Comparison of ENCODE assay signal across 20 cellular contexts in genomic region chr16:75138636-75139035, GRCh38. TPM values are rescaled to one million over a fixed set of nuclear protein-coding genes. Genes with fewer than 3 reads are reported as not detected.
DNase-seq lines count a peak whose midpoint lies in the region; ATAC-seq, FAIRE-seq and TF ChIP-seq lines count a peak whose summit lies in the region.
"Had no signal": no experiment of that assay in that cellular context is flagged by ENCODE, and none has a peak within 500 bp of the region (broad histone marks: within the 10 kb centered on the region; RNA-seq: fewer than 3 reads in every experiment).

No MANE protein-coding gene starts in this region.

- intact Hi-C loops in GM12878 (cut with micrococcal nuclease; ENCODE audit: unreplicated experiment) (no loop called here), natural killer cell (cut with micrococcal nuclease) (no loop called here)

- peak overlapping the region in 1 of 2 donors; percentile 11 for H3K27ac Mint-ChIP-seq in natural killer cell

- H3K27ac ChIP-seq in GM12878 (ENCODE audit: control insufficient read depth, insufficient read depth): no peak overlapping the region
- H3K27ac ChIP-seq: 22Rv1, epithelial cell of prostate, testis had no signal

- H3K4me2 ChIP-seq in GM12878 (ENCODE audit: control insufficient read depth, insufficient read depth): no peak overlapping the region
- H3K4me2 ChIP-seq: smooth muscle cell had no signal

- H3K4me3 Mint-ChIP-seq in natural killer cell: peak overlapping the region; percentile 47

- no TSS peak for BruUV-seq in GM12878 (replicated peaks; lab: Mats Ljungman, UMichigan)

- no peaks in the 10 kb centered on the region for H3K79me2 ChIP-seq in GM12878 (ENCODE audit: control insufficient read depth, insufficient read depth, low read length)

- SMC1A ChIA-PET in GM12878 (lab: Charles Lee; ENCODE audit: uncharacterized antibody, unreplicated experiment): interaction anchor here (2.0 kb wide), 1 partner anchor 276 kb away, joined by 6 read pairs; no protein-coding TSS in a partner anchor

- WGBS in GM12878 (ENCODE audit: insufficient coverage, insufficient replicate concordance, low lambda C conversion rate, missing lambda C conversion rate): 57% methylated on average over 9 of the region's 9 CpGs

- H3K9me3 Mint-ChIP-seq in natural killer cell: no peaks in the 10 kb centered on the region

- peaks cover 0 to 2% of the 10 kb centered on the region in 2 donors for H3K27me3 Mint-ChIP-seq in natural killer cell (ENCODE audit: low read depth in 2 of 2)

- CTCF ChIA-PET in GM12878 (lab: Yijun Ruan, JAX): no interaction called here

- peak; percentile 27; the same call in 2 of the 3 replicates for ATAC-seq in GM12878
- peak; percentile 66 to 87 (median 73) for ATAC-seq in natural killer cell
- ATAC-seq in HG02798 (IDR thresholded peaks at IDR 0.05; ENCODE audit: poor library complexity, unreplicated experiment): no peak
- ATAC-seq: left ventricle myocardium superior had no signal

- FAIRE-seq in GM12878 (lab: Jason Lieb, UNC) (no peak), frontal cortex (lab: Jason Lieb, UNC) (no peak)

- no peaks in the 10 kb centered on the region for H4K20me1 ChIP-seq in GM12878 (ENCODE audit: control insufficient read depth, insufficient read depth)

- no peaks in the 10 kb centered on the region for H3K36me3 Mint-ChIP-seq in natural killer cell

- H3K4me3 ChIP-seq in GM12878 (no peak overlapping the region), HAP-1 (no peak overlapping the region)
- H3K4me3 ChIP-seq: smooth muscle cell, testis had no signal

- H3K9me3 ChIP-seq in GM12878 (replicated peaks; ENCODE audit: control insufficient read depth, insufficient read depth, low read length) (no peaks in the 10 kb centered on the region), HAP-1 (no peaks in the 10 kb centered on the region)
- H3K9me3 ChIP-seq: testis had no signal

- H3K27me3 ChIP-seq in GM12878 (replicated peaks in 1 of 2; ENCODE audit: control insufficient read depth in 2 of 2, insufficient read depth in 2 of 2, low read length in 1 of 2) (no peaks in the 10 kb centered on the region), HAP-1 (ENCODE audit: low read depth) (no peaks in the 10 kb centered on the region)
- H3K27me3 ChIP-seq: testis had no signal

- RAD21 ChIA-PET in GM12878 (lab: Charles Lee; ENCODE audit: unreplicated experiment): no interaction called here

- TF ChIP-seq POLR2A in GM12878 (IDR thresholded peaks at IDR 0.05; ENCODE audit: low read depth, low read length): no peak

- TF ChIP-seq CTCF in GM12878 (IDR thresholded peaks at IDR 0.05 in 2 of 3, conservative IDR thresholded peaks at IDR 0.05 in 1 of 3; ENCODE audit: control insufficient read depth in 2 of 3, extremely low read depth in 1 of 3, insufficient read depth in 1 of 3, low read depth in 3 of 3, low read length in 3 of 3): no peak
- no peak for TF ChIP-seq CTCF in natural killer cell (IDR thresholded peaks at IDR 0.05)

- POLR2A ChIA-PET in GM12878 (lab: Charles Lee): interaction anchor here (0.7 kb wide), 1 partner anchor 521 kb away, joined by 5 read pairs; no protein-coding TSS in a partner anchor

- in situ Hi-C loops in GM12878 (cut with MboI): no loop called here
- in situ Hi-C loops in HAP-1 (cut with MboI; ENCODE audit: low sequenced_read_pairs): no loop called here

- TF ChIP-seq RAD21 in GM12878 (IDR thresholded peaks at IDR 0.05; ENCODE audit: insufficient read depth, low read depth, low read length): no peak

- TF ChIP-seq EP300 in GM12878 (IDR thresholded peaks at IDR 0.05; ENCODE audit: borderline replicate concordance in 1 of 2, control insufficient read depth in 1 of 2, low read depth in 2 of 2, low read length in 2 of 2): no peak

- no peaks in the 10 kb centered on the region for H3K36me3 ChIP-seq in GM12878 (ENCODE audit: control insufficient read depth in 2 of 2, insufficient read depth in 2 of 2, low read length in 1 of 2)
- H3K36me3 ChIP-seq in HAP-1 (replicated peaks): no peaks in the 10 kb centered on the region

- DNase-seq in NCI-H510A treated with DMSO at 0.1 percent for 48 hours (lab: John Stamatoyannopoulos, UW): peak; percentile 24
- no peak for DNase-seq in NCI-H510A (lab: John Stamatoyannopoulos, UW)
- DNase-seq in NCI-H146 treated with DMSO at 0.1 percent for 48 hours (lab: John Stamatoyannopoulos, UW; ENCODE audit: unreplicated experiment): peak; percentile 47
- no peak for DNase-seq in GM12878 (ENCODE audit: low read depth, low spot score)
- DNase-seq in natural killer cell: no peak
- DNase-seq in frontal cortex (ENCODE audit: low spot score in 2 of 2): no peak
- no peak for DNase-seq in HAP-1 (ENCODE audit: low spot score in 2 of 2)
- DNase-seq: activated CD8-positive, alpha-beta memory T cell treated with anti-CD3 and anti-CD28 coated beads for 24 hours; activated naive CD4-positive, alpha-beta T cell; central memory CD4-positive, alpha-beta T cell; hippocampal formation; left ventricle myocardium superior; NCI-H226; nucleus accumbens; T-helper 2 cell; testis had no signal

- H2AFZ ChIP-seq in GM12878 (ENCODE audit: control insufficient read depth, low read depth, low read length): no peak overlapping the region

- no peak overlapping the region for H3K9ac ChIP-seq in GM12878 (ENCODE audit: control insufficient read depth, insufficient read depth, low read length)

- H3K4me1 ChIP-seq in GM12878 (ENCODE audit: control insufficient read depth, insufficient read depth, low read length) (no peaks in the 10 kb centered on the region), HAP-1 (no peaks in the 10 kb centered on the region)
- H3K4me1 ChIP-seq: testis had no signal

- H3K4me1 Mint-ChIP-seq in natural killer cell: peaks cover 10% of the 10 kb centered on the region in 2 donors

TF ChIP-seq in GM12878, 131 proteins besides CTCF, POLR2A, EP300 and RAD21:
- TF ChIP-seq ATF7 (IDR thresholded peaks at IDR 0.05; ENCODE audit: low read depth) (peak; percentile 45; the same call in 1 of the 2 replicates), RUNX3 (IDR thresholded peaks at IDR 0.05; ENCODE audit: low read length) (0 out of 2 replicates have a peak, but pooled peaks have one; percentile 8), RELA (IDR thresholded peaks at IDR 0.05; ENCODE audit: borderline replicate concordance, partially characterized antibody) (no peak)
TF ChIP-seq in GM12878: peak in this region for 2.

RNA-seq across cellular contexts. Expression of gene ZFP1, which starts 9.7 kb away (rescaled TPM):
- 17.0 and 17.3 TPM in 2 replicates for total RNA-seq in GM12878 (2013; cell fraction: nucleolus; rRNA removed)
- total RNA-seq in GM12878 (2014; rRNA removed) (12.8 and 15.1 TPM in 2 replicates), GM12878 (2014; rRNA removed; fragmentation: Illumina TruSeq; extraction: Trizol) (15.3 and 15.5 TPM in 2 replicates), GM12878 (2021) (13.5 and 14.5 TPM in 2 replicates), natural killer cell (10 to 100 TPM in 2 of 3 donors, 1 to 10 TPM in 1; 9.0 to 16.2 (median 14.9) TPM), frontal cortex (66.9 TPM)
- polyA plus RNA-seq in GM12878 (2011; ENCODE audit: low read depth): 3.3 TPM
- polyA plus RNA-seq in GM12878 (2011; rRNA removed) (16.4 and 21.8 TPM in 2 replicates), GM12878 (2014; fragmentation: Illumina TruSeq; extraction: Trizol) (12.4 and 14.1 TPM in 2 replicates), GM12878 (2014; fragmentation: Nextera tagmentation; extraction: Ambion mirVana) (1 to 10 TPM; 3.5 to 3.6 TPM), GM12878 (2014; rRNA removed) (4.9 and 6.4 TPM in 2 replicates), GM12878 (2016; fragmentation: Nextera tagmentation; extraction: Ambion mirVana) (10 to 100 TPM; 14.9 to 17.6 TPM)
- polyA plus RNA-seq in GM12878 (2011; cell fraction: cytosol; rRNA removed): 6.4 and 6.8 TPM in 2 replicates
- 4.7 and 5.4 TPM in 2 replicates for polyA plus RNA-seq in GM12878 (2011; cell fraction: nucleus; rRNA removed)
- polyA plus RNA-seq in GM12878 (2012): 7.7 and 10.3 TPM in 2 replicates
- polyA minus RNA-seq in GM12878 (2011; rRNA and poly(A)+ RNA removed): 12.1 and 13.2 TPM in 2 replicates
- polyA minus RNA-seq in GM12878 (2011; cell fraction: cytosol; rRNA and poly(A)+ RNA removed): 9.6 and 10.6 TPM in 2 replicates
- 3.2 and 4.0 TPM in 2 replicates for polyA minus RNA-seq in GM12878 (2011; cell fraction: nucleus; rRNA and poly(A)+ RNA removed)

RNA-seq across cellular contexts. Expression of gene LDHD, which starts 22.1 kb away (rescaled TPM):
- not detected in 2 replicates for total RNA-seq in GM12878 (2013; cell fraction: nucleolus; rRNA removed)
- not detected in 2 replicates for total RNA-seq in GM12878 (2014; rRNA removed)
- total RNA-seq in GM12878 (2014; rRNA removed; fragmentation: Illumina TruSeq; extraction: Trizol): not detected in 2 replicates
- 0.10 TPM in 1 of 2 replicates, not detected in the other for total RNA-seq in GM12878 (2021)
- polyA plus RNA-seq in GM12878 (2011; ENCODE audit: low read depth): not detected
- polyA plus RNA-seq in GM12878 (2011; rRNA removed): not detected in 2 replicates
- not detected in 2 replicates for polyA plus RNA-seq in GM12878 (2011; cell fraction: cytosol; rRNA removed)
- polyA plus RNA-seq in GM12878 (2011; cell fraction: nucleus; rRNA removed): not detected in 2 replicates
- not detected in 2 replicates for polyA plus RNA-seq in GM12878 (2012)
- polyA plus RNA-seq in GM12878 (2014; fragmentation: Illumina TruSeq; extraction: Trizol): not detected in 2 replicates
- not detected for polyA plus RNA-seq in GM12878 (2014; fragmentation: Nextera tagmentation; extraction: Ambion mirVana)
- 0.04 and 0.12 TPM in 2 replicates for polyA plus RNA-seq in GM12878 (2014; rRNA removed)
- polyA plus RNA-seq in GM12878 (2016; fragmentation: Nextera tagmentation; extraction: Ambion mirVana): not detected
- not detected in 2 replicates for polyA minus RNA-seq in GM12878 (2011; rRNA and poly(A)+ RNA removed)
- polyA minus RNA-seq in GM12878 (2011; cell fraction: cytosol; rRNA and poly(A)+ RNA removed): not detected in 2 replicates
- polyA minus RNA-seq in GM12878 (2011; cell fraction: nucleus; rRNA and poly(A)+ RNA removed): not detected in 2 replicates
- 1 to 10 TPM in 1 of 3 donors, under 1 TPM in 1, not detected in 1; 0.12 to 1.3 TPM for total RNA-seq in natural killer cell
- 2.0 TPM for total RNA-seq in frontal cortex

Comparison
In these comparisons a context has a peak if more than half of its experiments do, and no peak if none do; other contexts are left out.
1. DNase-seq: peak in NCI-H510A treated with DMSO at 0.1 percent for 48 hours (single experiment) and NCI-H146 treated with DMSO at 0.1 percent for 48 hours (single experiment); none in NCI-H510A (single experiment), GM12878 (single experiment), natural killer cell (single experiment), frontal cortex (0 of 2) and HAP-1 (0 of 2).